In the genomic region with DNA sequence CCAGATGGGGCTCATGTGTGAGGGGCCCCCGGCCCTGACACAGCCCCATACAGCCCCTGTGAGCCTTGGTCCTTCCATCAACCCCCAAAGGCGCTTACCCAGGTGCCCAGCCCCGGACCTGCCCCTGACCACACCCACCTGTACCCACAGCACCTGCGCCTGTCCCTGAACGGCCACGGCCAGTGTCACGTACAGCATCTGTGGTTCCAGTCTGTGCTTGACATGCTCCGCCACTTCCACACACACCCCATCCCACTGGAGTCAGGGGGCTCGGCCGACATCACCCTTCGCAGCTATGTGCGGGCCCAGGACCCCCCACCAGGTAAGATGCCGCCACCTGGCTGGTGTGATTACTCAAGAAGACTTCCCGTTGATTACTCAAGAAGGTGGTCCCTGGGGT, we compare ENCODE assay signal across 21 cellular contexts. TPM values are rescaled to one million over a fixed set of nuclear protein-coding genes. Genes with fewer than 3 reads are reported as not detected.
"Had no signal": no experiment of that assay in that cellular context is flagged by ENCODE, and none has a peak within 500 bp of the region (broad histone marks: within the 10 kb centered on the region; RNA-seq: fewer than 3 reads in every experiment).

No MANE protein-coding gene starts in this region.

- H3K4me1 Mint-ChIP-seq: activated naive CD8-positive, alpha-beta T cell treated with anti-CD3 and anti-CD28 coated beads, Interleukin-2, amount 10 ng/mL, durations not matched to agents 7 days and 5 days; brain; neural crest cell had no signal

- H3K36me3 ChIP-seq: ovary, thoracic aorta had no signal

- H3K9me3 Mint-ChIP-seq: activated CD4-positive, alpha-beta T cell treated with anti-CD3 and anti-CD28 coated beads, Interleukin-2, amount 10 ng/mL, durations not matched to agents 7 days and 5 days; activated naive CD8-positive, alpha-beta T cell treated with anti-CD3 and anti-CD28 coated beads, Interleukin-2, amount 10 ng/mL, durations not matched to agents 7 days and 5 days; brain; dendritic cell treated with granulocyte-macrophage colony-stimulating factor and Interleukin-4, amounts not matched to agents 40 ng/mL and 50 ng/mL, for 4 days; effector memory CD8-positive, alpha-beta T cell; neural crest cell had no signal

- H3K27ac Mint-ChIP-seq: activated CD4-positive, alpha-beta T cell treated with anti-CD3 and anti-CD28 coated beads, Interleukin-2, amount 10 ng/mL, durations not matched to agents 7 days and 5 days; activated naive CD8-positive, alpha-beta T cell treated with anti-CD3 and anti-CD28 coated beads, Interleukin-2, amount 10 ng/mL, durations not matched to agents 7 days and 5 days; brain; dendritic cell treated with granulocyte-macrophage colony-stimulating factor and Interleukin-4, amounts not matched to agents 40 ng/mL and 50 ng/mL, for 4 days; effector memory CD8-positive, alpha-beta T cell had no signal

- ATAC-seq: effector memory CD8-positive, alpha-beta T cell; sciatic nerve had no signal

- DNase-seq: activated CD4-positive, alpha-beta T cell treated with anti-CD3 and anti-CD28 coated beads, Interleukin-2, amount 10 ng/mL, durations not matched to agents 7 days and 5 days; activated CD4-positive, CD25-positive, alpha-beta regulatory T cell; activated naive CD4-positive, alpha-beta T cell; activated naive CD8-positive, alpha-beta T cell treated with anti-CD3 and anti-CD28 coated beads, Interleukin-2, amount 10 ng/mL, durations not matched to agents 7 days and 5 days; effector memory CD8-positive, alpha-beta T cell; foreskin melanocyte; kidney glomerular epithelial cell; ovary; stimulated activated CD4-positive, alpha-beta T cell treated with anti-CD3 and anti-CD28 coated beads, Interleukin-1b, Interleukin-23, amount 100 ng/mL, for 48 hours; stomach; T-helper 2 cell had no signal

- FAIRE-seq: TTC549 had no signal

- H3K27me3 Mint-ChIP-seq: brain; dendritic cell treated with granulocyte-macrophage colony-stimulating factor and Interleukin-4, amounts not matched to agents 40 ng/mL and 50 ng/mL, for 4 days had no signal

- H3K27ac ChIP-seq: ovary, thoracic aorta had no signal

- H3K36me3 Mint-ChIP-seq: activated naive CD8-positive, alpha-beta T cell treated with anti-CD3 and anti-CD28 coated beads, Interleukin-2, amount 10 ng/mL, durations not matched to agents 7 days and 5 days had no signal

- H3K27me3 ChIP-seq: ovary had no signal

- H3K9me3 ChIP-seq: ovary, stomach, thoracic aorta had no signal

- H3K4me3 Mint-ChIP-seq: activated CD4-positive, alpha-beta T cell treated with anti-CD3 and anti-CD28 coated beads, Interleukin-2, amount 10 ng/mL, durations not matched to agents 7 days and 5 days; activated naive CD8-positive, alpha-beta T cell treated with anti-CD3 and anti-CD28 coated beads, Interleukin-2, amount 10 ng/mL, durations not matched to agents 7 days and 5 days; brain; dendritic cell treated with granulocyte-macrophage colony-stimulating factor and Interleukin-4, amounts not matched to agents 40 ng/mL and 50 ng/mL, for 4 days; effector memory CD8-positive, alpha-beta T cell; neural crest cell had no signal

- H3K4me3 ChIP-seq: ovary, stomach, thoracic aorta had no signal

RNA-seq across cellular contexts. Expression of a gene that starts 36.1 kb away (rescaled TPM):
- total RNA-seq: activated CD4-positive, alpha-beta T cell treated with anti-CD3 and anti-CD28 coated beads, Interleukin-2, amount 10 ng/mL, durations not matched to agents 7 days and 5 days; activated CD8-positive, alpha-beta memory T cell treated with anti-CD3 and anti-CD28 coated beads for 36 hours; activated naive CD8-positive, alpha-beta T cell treated with anti-CD3 and anti-CD28 coated beads, Interleukin-2, amount 10 ng/mL, durations not matched to agents 7 days and 5 days; liver; neural crest cell; ovary; pulmonary artery endothelial cell; sciatic nerve; stomach; thoracic aorta; urinary bladder had no signal
- polyA plus RNA-seq: ovary, stomach, urinary bladder had no signal
